1 cellular context compared by ENCODE assay signal in genomic region chr18:10526211-10526949, GRCh38.
A peak's percentile ranks its signal among the peaks of the same experiment; 100 is the strongest.
TF ChIP-seq lines count a peak whose summit lies in the region.

No MANE protein-coding gene starts in this region.

TF ChIP-seq in HepG2, 621 proteins besides CTCF, POLR2A, EP300 and RAD21 (continued from another document):
- TF ChIP-seq ZNF691 (CRISPR knock-in tag; IDR thresholded peaks at IDR 0.05; ENCODE audit: borderline replicate concordance, low read depth) (no peak), ZNF75D (CRISPR knock-in tag; IDR thresholded peaks at IDR 0.05; ENCODE audit: borderline replicate concordance) (no peak), ESRRA (CRISPR knock-in tag; IDR thresholded peaks at IDR 0.05; ENCODE audit: low read depth) (peak; percentile 36; the same call in 1 of the 2 replicates), ZNF557 (CRISPR knock-in tag; IDR thresholded peaks at IDR 0.05) (no peak), PHF5A (CRISPR knock-in tag; IDR thresholded peaks at IDR 0.05; ENCODE audit: low read depth, unreplicated experiment) (no peak), AHDC1 (CRISPR knock-in tag; IDR thresholded peaks at IDR 0.05; ENCODE audit: borderline replicate concordance) (no peak), NFIB (CRISPR knock-in tag; IDR thresholded peaks at IDR 0.05; ENCODE audit: borderline replicate concordance) (no peak), ZKSCAN1 (IDR thresholded peaks at IDR 0.05; ENCODE audit: low read length) (peak; percentile 66)
TF ChIP-seq in HepG2: peak in this region for 49.
